8 cellular contexts compared by ENCODE assay signal in genomic region chr14:34556497-34556826, GRCh38. TPM values are rescaled to one million over a fixed set of nuclear protein-coding genes. Genes with fewer than 3 reads are reported as not detected.
DNase-seq lines count a peak whose midpoint lies in the region; ATAC-seq and TF ChIP-seq lines count a peak whose summit lies in the region.
"Not testable (repeated sequence)": the region's sequence is repeated elsewhere in the genome, so short reads cannot be mapped to it uniquely, and the experiment has no call there.

No MANE protein-coding gene starts in this region.

- POLR2A ChIA-PET in activated CD8-positive, alpha-beta T cell treated with anti-CD3 and anti-CD28 coated beads for 36 hours (lab: Charles Lee): not testable (repeated sequence)

- H3K4me3 Mint-ChIP-seq in activated CD8-positive, alpha-beta T cell treated with anti-CD3 and anti-CD28 coated beads for 36 hours; stimulated activated memory B cell treated with anti-CD40 and anti-IgM and Interleukin-4, amounts not matched to agents 10 μg/mL and 1 μg/mL and 100 μg/mL, for 72 hours: not testable (repeated sequence)

- peaks cover 14% of the 10 kb centered on the region for H3K4me1 Mint-ChIP-seq in activated CD8-positive, alpha-beta T cell treated with anti-CD3 and anti-CD28 coated beads for 36 hours (ENCODE audit: low read depth)
- peaks cover 10% of the 10 kb centered on the region for H3K4me1 Mint-ChIP-seq in stimulated activated memory B cell treated with anti-CD40 and anti-IgM and Interleukin-4, amounts not matched to agents 10 μg/mL and 1 μg/mL and 100 μg/mL, for 72 hours

- not testable (repeated sequence) for DNase-seq in activated CD8-positive, alpha-beta T cell treated with anti-CD3 and anti-CD28 coated beads for 36 hours; left ventricle myocardium superior

- H3K27me3 Mint-ChIP-seq in activated CD8-positive, alpha-beta T cell treated with anti-CD3 and anti-CD28 coated beads for 36 hours; stimulated activated memory B cell treated with anti-CD40 and anti-IgM and Interleukin-4, amounts not matched to agents 10 μg/mL and 1 μg/mL and 100 μg/mL, for 72 hours: not testable (repeated sequence)

- not testable (repeated sequence) for H3K9me3 Mint-ChIP-seq in activated CD8-positive, alpha-beta T cell treated with anti-CD3 and anti-CD28 coated beads for 36 hours; stimulated activated memory B cell treated with anti-CD40 and anti-IgM and Interleukin-4, amounts not matched to agents 10 μg/mL and 1 μg/mL and 100 μg/mL, for 72 hours

- not testable (repeated sequence) for TF ChIP-seq CTCF in activated CD8-positive, alpha-beta T cell treated with anti-CD3 and anti-CD28 coated beads for 36 hours (IDR thresholded peaks at IDR 0.05)

- intact Hi-C loops in activated CD8-positive, alpha-beta T cell treated with anti-CD3 and anti-CD28 coated beads for 36 hours (cut with micrococcal nuclease); left ventricle myocardium superior (cut with micrococcal nuclease): not testable (repeated sequence)

- H3K36me3 Mint-ChIP-seq in activated CD8-positive, alpha-beta T cell treated with anti-CD3 and anti-CD28 coated beads for 36 hours (ENCODE audit: low read depth); stimulated activated memory B cell treated with anti-CD40 and anti-IgM and Interleukin-4, amounts not matched to agents 10 μg/mL and 1 μg/mL and 100 μg/mL, for 72 hours: not testable (repeated sequence)

- not testable (repeated sequence) for H3K27ac Mint-ChIP-seq in activated CD8-positive, alpha-beta T cell treated with anti-CD3 and anti-CD28 coated beads for 36 hours; stimulated activated memory B cell treated with anti-CD40 and anti-IgM and Interleukin-4, amounts not matched to agents 10 μg/mL and 1 μg/mL and 100 μg/mL, for 72 hours

- CTCF ChIA-PET in activated CD8-positive, alpha-beta T cell treated with anti-CD3 and anti-CD28 coated beads for 36 hours (lab: Charles Lee): not testable (repeated sequence)

- ATAC-seq in GM18511 (IDR thresholded peaks at IDR 0.05; ENCODE audit: unreplicated experiment): peak; percentile 62
- peak; percentile 65 for ATAC-seq in GM19397 (IDR thresholded peaks at IDR 0.05; ENCODE audit: unreplicated experiment)
- ATAC-seq in GM21786 (IDR thresholded peaks at IDR 0.05; ENCODE audit: unreplicated experiment): peak; percentile 48
- ATAC-seq in HG02981 (IDR thresholded peaks at IDR 0.05; ENCODE audit: unreplicated experiment): peak; percentile 43
- ATAC-seq in HG03442 (IDR thresholded peaks at IDR 0.05; ENCODE audit: unreplicated experiment): peak; percentile 45
- ATAC-seq in activated CD8-positive, alpha-beta T cell treated with anti-CD3 and anti-CD28 coated beads for 36 hours: peak; percentile 67
- ATAC-seq in left ventricle myocardium superior: peak; percentile 94
- ATAC-seq in stimulated activated memory B cell treated with anti-CD40 and anti-IgM and Interleukin-4, amounts not matched to agents 10 μg/mL and 1 μg/mL and 100 μg/mL, for 72 hours: peak; percentile 84

RNA-seq across cellular contexts. Expression of gene EAPP, which starts 17.0 kb away (rescaled TPM):
- total RNA-seq in activated CD8-positive, alpha-beta T cell treated with anti-CD3 and anti-CD28 coated beads for 36 hours: 10 to 100 TPM; 29.9 to 32.0 TPM
- total RNA-seq in left ventricle myocardium superior: 19.3 TPM

Comparison
In these comparisons a context has a peak if more than half of its experiments do, and no peak if none do; other contexts are left out.
1. ATAC-seq: peak in every context shown above with its lines; median percentile 94 in left ventricle myocardium superior; 84 in stimulated activated memory B cell treated with anti-CD40 and anti-IgM and Interleukin-4, amounts not matched to agents 10 μg/mL and 1 μg/mL and 100 μg/mL, for 72 hours; 67 in activated CD8-positive, alpha-beta T cell treated with anti-CD3 and anti-CD28 coated beads for 36 hours; 65 in GM19397; 62 in GM18511; 48 in GM21786; 45 in HG03442; 43 in HG02981.